ENCODE assay signal across 1 cellular context in the genomic region with DNA sequence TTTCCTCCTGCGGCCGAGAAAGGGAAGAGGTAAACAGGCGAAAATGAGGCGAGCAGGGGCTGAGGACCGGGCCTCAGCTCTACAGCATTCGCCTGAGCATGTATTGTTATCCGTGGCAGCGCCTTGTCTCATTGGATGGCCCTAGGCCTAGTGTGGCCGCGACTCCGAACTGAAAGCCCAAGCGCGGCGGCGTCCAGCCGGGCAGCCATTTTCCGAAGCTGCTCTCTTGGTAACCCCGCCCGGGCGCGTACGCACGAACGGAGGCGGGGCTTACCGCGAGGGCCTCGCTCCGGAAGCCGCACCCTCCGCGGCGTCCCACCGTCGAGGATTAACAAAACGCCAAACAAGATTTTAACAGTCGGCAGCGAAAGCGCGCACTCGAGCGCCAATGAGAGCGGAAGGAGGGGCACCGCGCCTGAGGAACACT.
TF ChIP-seq lines count a peak whose summit lies in the region.

No MANE protein-coding gene starts in this region.

TF ChIP-seq in K562, 482 proteins besides CTCF, POLR2A, EP300 and RAD21 (continued from another document and continues in another):
- no peak for TF ChIP-seq ZNF586 (CRISPR knock-in tag; conservative IDR thresholded peaks at IDR 0.05)
- TF ChIP-seq KLF16 (IDR thresholded peaks at IDR 0.05): no peak
- no peak for TF ChIP-seq FOXP1 (CRISPR knock-in tag; IDR thresholded peaks at IDR 0.05)
- no peak; a peak in 1 of 4 replicates for TF ChIP-seq ETV6 (IDR thresholded peaks at IDR 0.05; ENCODE audit: borderline replicate concordance in 1 of 2, low read depth in 2 of 2, low read length in 1 of 2)
- no peak for TF ChIP-seq ETV6 (CRISPR knock-in tag; IDR thresholded peaks at IDR 0.05; ENCODE audit: borderline replicate concordance)
- TF ChIP-seq NR2F6 (CRISPR knock-in tag; IDR thresholded peaks at IDR 0.05): no peak
- TF ChIP-seq ZNF785 (CRISPR knock-in tag; IDR thresholded peaks at IDR 0.05): no peak
- no peak; the same call in 1 of the 2 replicates for TF ChIP-seq ZBTB7A (IDR thresholded peaks at IDR 0.05; ENCODE audit: borderline replicate concordance, control insufficient read depth, low read depth, low read length)
- no peak; the same call in 1 of the 2 replicates for TF ChIP-seq LEF1 (IDR thresholded peaks at IDR 0.05)
- no peak for TF ChIP-seq E2F3 (CRISPR knock-in tag; IDR thresholded peaks at IDR 0.05)
- TF ChIP-seq HDGF (IDR thresholded peaks at IDR 0.05): no peak
- peak; percentile 44 for TF ChIP-seq BHLHE40 (IDR thresholded peaks at IDR 0.05; ENCODE audit: low read length)
- no peak for TF ChIP-seq ZNF717 (CRISPR knock-in tag; IDR thresholded peaks at IDR 0.05)
- no peak for TF ChIP-seq EGR1 (conservative IDR thresholded peaks at IDR 0.05)
- TF ChIP-seq ZNF212 (CRISPR knock-in tag; IDR thresholded peaks at IDR 0.05): no peak
- no peak for TF ChIP-seq ARID3B (CRISPR knock-in tag; IDR thresholded peaks at IDR 0.05; ENCODE audit: borderline replicate concordance)
- TF ChIP-seq HDAC3 (IDR thresholded peaks at IDR 0.05; ENCODE audit: borderline replicate concordance, partially characterized antibody): no peak
- TF ChIP-seq UBTF (IDR thresholded peaks at IDR 0.05; ENCODE audit: borderline replicate concordance in 1 of 2, low read depth in 2 of 2, low read length in 2 of 2): no peak
- TF ChIP-seq, protein P1, sequence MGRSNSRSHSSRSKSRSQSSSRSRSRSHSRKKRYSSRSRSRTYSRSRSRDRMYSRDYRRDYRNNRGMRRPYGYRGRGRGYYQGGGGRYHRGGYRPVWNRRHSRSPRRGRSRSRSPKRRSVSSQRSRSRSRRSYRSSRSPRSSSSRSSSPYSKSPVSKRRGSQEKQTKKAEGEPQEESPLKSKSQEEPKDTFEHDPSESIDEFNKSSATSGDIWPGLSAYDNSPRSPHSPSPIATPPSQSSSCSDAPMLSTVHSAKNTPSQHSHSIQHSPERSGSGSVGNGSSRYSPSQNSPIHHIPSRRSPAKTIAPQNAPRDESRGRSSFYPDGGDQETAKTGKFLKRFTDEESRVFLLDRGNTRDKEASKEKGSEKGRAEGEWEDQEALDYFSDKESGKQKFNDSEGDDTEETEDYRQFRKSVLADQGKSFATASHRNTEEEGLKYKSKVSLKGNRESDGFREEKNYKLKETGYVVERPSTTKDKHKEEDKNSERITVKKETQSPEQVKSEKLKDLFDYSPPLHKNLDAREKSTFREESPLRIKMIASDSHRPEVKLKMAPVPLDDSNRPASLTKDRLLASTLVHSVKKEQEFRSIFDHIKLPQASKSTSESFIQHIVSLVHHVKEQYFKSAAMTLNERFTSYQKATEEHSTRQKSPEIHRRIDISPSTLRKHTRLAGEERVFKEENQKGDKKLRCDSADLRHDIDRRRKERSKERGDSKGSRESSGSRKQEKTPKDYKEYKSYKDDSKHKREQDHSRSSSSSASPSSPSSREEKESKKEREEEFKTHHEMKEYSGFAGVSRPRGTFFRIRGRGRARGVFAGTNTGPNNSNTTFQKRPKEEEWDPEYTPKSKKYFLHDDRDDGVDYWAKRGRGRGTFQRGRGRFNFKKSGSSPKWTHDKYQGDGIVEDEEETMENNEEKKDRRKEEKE (IDR thresholded peaks at IDR 0.05; ENCODE audit: borderline replicate concordance in 1 of 2, control insufficient read depth in 1 of 2, low read depth in 2 of 2, low read length in 1 of 2): no peak
- TF ChIP-seq EP400 (IDR thresholded peaks at IDR 0.05): no peak; the same call in 1 of the 2 replicates
- no peak for TF ChIP-seq CBFB (CRISPR knock-in tag; IDR thresholded peaks at IDR 0.05)
- no peak for TF ChIP-seq HDAC8 (tag; IDR thresholded peaks at IDR 0.05)
- TF ChIP-seq MECOM (CRISPR knock-in tag; IDR thresholded peaks at IDR 0.05): no peak
- no peak; the same call in 1 of the 2 replicates for TF ChIP-seq NCOA1 (IDR thresholded peaks at IDR 0.05; ENCODE audit: low read depth)
- no peak for TF ChIP-seq FOXO4 (CRISPR knock-in tag; IDR thresholded peaks at IDR 0.05)
- TF ChIP-seq ELF4 (CRISPR knock-in tag; IDR thresholded peaks at IDR 0.05): no peak
- no peak for TF ChIP-seq MAFK (IDR thresholded peaks at IDR 0.05; ENCODE audit: low read length)
- TF ChIP-seq TAF1 (IDR thresholded peaks at IDR 0.05; ENCODE audit: control insufficient read depth, extremely low read depth, insufficient read depth, low read length, severe bottlenecking): peak; percentile 95
- TF ChIP-seq BDP1 (IDR thresholded peaks at IDR 0.05; ENCODE audit: insufficient read depth, insufficient read length): no peak
- TF ChIP-seq, protein P2, sequence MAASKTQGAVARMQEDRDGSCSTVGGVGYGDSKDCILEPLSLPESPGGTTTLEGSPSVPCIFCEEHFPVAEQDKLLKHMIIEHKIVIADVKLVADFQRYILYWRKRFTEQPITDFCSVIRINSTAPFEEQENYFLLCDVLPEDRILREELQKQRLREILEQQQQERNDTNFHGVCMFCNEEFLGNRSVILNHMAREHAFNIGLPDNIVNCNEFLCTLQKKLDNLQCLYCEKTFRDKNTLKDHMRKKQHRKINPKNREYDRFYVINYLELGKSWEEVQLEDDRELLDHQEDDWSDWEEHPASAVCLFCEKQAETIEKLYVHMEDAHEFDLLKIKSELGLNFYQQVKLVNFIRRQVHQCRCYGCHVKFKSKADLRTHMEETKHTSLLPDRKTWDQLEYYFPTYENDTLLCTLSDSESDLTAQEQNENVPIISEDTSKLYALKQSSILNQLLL (CRISPR knock-in tag; IDR thresholded peaks at IDR 0.05; ENCODE audit: borderline replicate concordance): no peak
- TF ChIP-seq ZNF121 (CRISPR knock-in tag; conservative IDR thresholded peaks at IDR 0.05): no peak
- TF ChIP-seq, protein P3, sequence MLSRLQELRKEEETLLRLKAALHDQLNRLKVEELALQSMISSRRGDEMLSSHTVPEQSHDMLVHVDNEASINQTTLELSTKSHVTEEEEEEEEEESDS (CRISPR knock-in tag; IDR thresholded peaks at IDR 0.05): no peak
- peak; percentile 83 for TF ChIP-seq PHF20 (IDR thresholded peaks at IDR 0.05; ENCODE audit: partially characterized antibody)
- TF ChIP-seq YBX1 (IDR thresholded peaks at IDR 0.05): no peak
- TF ChIP-seq NFRKB (IDR thresholded peaks at IDR 0.05; ENCODE audit: low read depth): peak; percentile 96
- peak; percentile 94 for TF ChIP-seq RBFOX2 (IDR thresholded peaks at IDR 0.05; ENCODE audit: low read depth, low read length)
- no peak for TF ChIP-seq CHD4 (IDR thresholded peaks at IDR 0.05; ENCODE audit: insufficient read depth, insufficient replicate concordance, low read depth, low read length, poor library complexity, severe bottlenecking)
- TF ChIP-seq NONO (IDR thresholded peaks at IDR 0.05; ENCODE audit: low read depth in 2 of 2, low read length in 1 of 2): peak in 1 of 2 experiments; percentile 50; a peak in 1 of 4 replicates
- 0 out of 2 replicates have a peak, but pooled peaks have one; percentile 88 for TF ChIP-seq ZNF830 (CRISPR knock-in tag; IDR thresholded peaks at IDR 0.05)
- TF ChIP-seq, protein P4, sequence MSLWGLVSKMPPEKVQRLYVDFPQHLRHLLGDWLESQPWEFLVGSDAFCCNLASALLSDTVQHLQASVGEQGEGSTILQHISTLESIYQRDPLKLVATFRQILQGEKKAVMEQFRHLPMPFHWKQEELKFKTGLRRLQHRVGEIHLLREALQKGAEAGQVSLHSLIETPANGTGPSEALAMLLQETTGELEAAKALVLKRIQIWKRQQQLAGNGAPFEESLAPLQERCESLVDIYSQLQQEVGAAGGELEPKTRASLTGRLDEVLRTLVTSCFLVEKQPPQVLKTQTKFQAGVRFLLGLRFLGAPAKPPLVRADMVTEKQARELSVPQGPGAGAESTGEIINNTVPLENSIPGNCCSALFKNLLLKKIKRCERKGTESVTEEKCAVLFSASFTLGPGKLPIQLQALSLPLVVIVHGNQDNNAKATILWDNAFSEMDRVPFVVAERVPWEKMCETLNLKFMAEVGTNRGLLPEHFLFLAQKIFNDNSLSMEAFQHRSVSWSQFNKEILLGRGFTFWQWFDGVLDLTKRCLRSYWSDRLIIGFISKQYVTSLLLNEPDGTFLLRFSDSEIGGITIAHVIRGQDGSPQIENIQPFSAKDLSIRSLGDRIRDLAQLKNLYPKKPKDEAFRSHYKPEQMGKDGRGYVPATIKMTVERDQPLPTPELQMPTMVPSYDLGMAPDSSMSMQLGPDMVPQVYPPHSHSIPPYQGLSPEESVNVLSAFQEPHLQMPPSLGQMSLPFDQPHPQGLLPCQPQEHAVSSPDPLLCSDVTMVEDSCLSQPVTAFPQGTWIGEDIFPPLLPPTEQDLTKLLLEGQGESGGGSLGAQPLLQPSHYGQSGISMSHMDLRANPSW (CRISPR knock-in tag; IDR thresholded peaks at IDR 0.05): no peak
- no peak for TF ChIP-seq NFXL1 (CRISPR knock-in tag; IDR thresholded peaks at IDR 0.05)
- no peak for TF ChIP-seq ZNF780A (CRISPR knock-in tag; IDR thresholded peaks at IDR 0.05)
- peak; percentile 22; the same call in 1 of the 2 replicates for TF ChIP-seq CREB1 (IDR thresholded peaks at IDR 0.05)
- TF ChIP-seq CREB1 (CRISPR knock-in tag; IDR thresholded peaks at IDR 0.05): no peak; the same call in none of the 2 replicates
- no peak for TF ChIP-seq NR2C1 (IDR thresholded peaks at IDR 0.05)
- no peak for TF ChIP-seq NR2C1 (tag; IDR thresholded peaks at IDR 0.05)
- no peak for TF ChIP-seq HINFP (tag; conservative IDR thresholded peaks at IDR 0.05; ENCODE audit: low read depth)
- TF ChIP-seq MTA3 (IDR thresholded peaks at IDR 0.05; ENCODE audit: borderline replicate concordance): no peak
- no peak for TF ChIP-seq KDM2B (CRISPR knock-in tag; IDR thresholded peaks at IDR 0.05)
- no peak for TF ChIP-seq ZNF764 (CRISPR knock-in tag; IDR thresholded peaks at IDR 0.05; ENCODE audit: low read depth)
